1 cellular context compared by ENCODE assay signal in the genomic region with DNA sequence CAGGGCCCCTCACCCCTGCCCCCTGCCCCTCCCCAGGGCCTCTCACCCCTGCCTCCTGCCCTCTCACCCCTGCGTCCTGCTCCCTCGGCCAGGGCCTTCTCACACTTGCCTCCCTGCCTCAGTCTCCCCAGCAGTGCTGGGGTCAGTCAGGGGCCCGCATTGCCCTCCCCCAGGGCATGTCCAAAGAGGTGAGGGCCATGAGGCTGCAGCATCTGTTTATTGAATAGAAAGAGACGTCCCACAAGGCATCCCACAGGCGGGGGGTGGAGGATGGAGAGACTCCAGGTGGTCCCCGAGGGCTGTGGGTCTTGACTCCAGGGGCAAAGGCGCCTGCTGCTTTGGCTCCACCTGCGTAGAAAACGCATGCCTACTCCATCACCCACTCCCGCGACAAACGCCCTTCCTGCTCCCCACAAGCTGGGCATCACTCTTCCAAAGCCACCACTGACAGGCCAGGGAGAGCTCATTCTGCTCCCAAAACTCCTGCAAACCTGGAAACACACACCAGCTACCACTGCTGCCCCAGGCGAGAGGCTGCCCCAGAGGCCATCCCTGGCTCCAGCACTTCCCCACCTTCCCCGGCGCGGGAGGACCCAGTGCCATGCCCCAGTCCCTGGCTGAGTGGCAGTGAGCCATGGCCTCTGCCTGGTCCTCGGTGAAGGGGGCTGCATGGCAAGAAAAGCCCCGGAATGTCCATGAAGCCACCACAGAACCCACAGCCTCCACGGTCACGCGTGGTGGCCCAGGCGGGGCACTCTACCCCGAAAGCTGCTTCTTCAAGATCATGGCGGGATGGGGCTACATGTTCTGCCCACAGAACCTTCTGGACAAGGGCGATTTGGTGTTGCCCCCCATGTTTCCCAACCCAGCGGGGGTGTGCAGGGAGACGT.
TF ChIP-seq lines count a peak whose summit lies in the region.

No MANE protein-coding gene starts in this region.

TF ChIP-seq in H1, 55 proteins besides CTCF, POLR2A, EP300 and RAD21:
- TF ChIP-seq CREB1 (IDR thresholded peaks at IDR 0.05) (no peak), SP1 (IDR thresholded peaks at IDR 0.05; ENCODE audit: low read depth, low read length) (no peak), FOSL1 (IDR thresholded peaks at IDR 0.05; ENCODE audit: insufficient read depth, low read depth, low read length) (no peak), TEAD4 (IDR thresholded peaks at IDR 0.05; ENCODE audit: low read depth, low read length) (no peak), TAF7 (optimal IDR thresholded peaks at IDR 0.05; ENCODE audit: borderline replicate concordance, low read depth, low read length) (no peak), RNF2 (IDR thresholded peaks at IDR 0.05; ENCODE audit: borderline replicate concordance, low read depth, low read length, missing control alignments, poor library complexity, severe bottlenecking) (no peak), CBX5 (IDR thresholded peaks at IDR 0.05; ENCODE audit: low read depth, low read length) (no peak), KDM4A (IDR thresholded peaks at IDR 0.05; ENCODE audit: low read depth, low read length, severe bottlenecking) (no peak), TBP (IDR thresholded peaks at IDR 0.05; ENCODE audit: low read depth, low read length) (no peak), CBX8 (IDR thresholded peaks at IDR 0.05; ENCODE audit: borderline replicate concordance, low read depth, low read length) (no peak), POU5F1 (IDR thresholded peaks at IDR 0.05; ENCODE audit: low read depth, low read length) (no peak), HDAC6 (IDR thresholded peaks at IDR 0.05; ENCODE audit: low read depth, low read length) (no peak), RXRA (IDR thresholded peaks at IDR 0.05; ENCODE audit: insufficient read depth, low read depth, low read length) (no peak), CHD1 (IDR thresholded peaks at IDR 0.05; ENCODE audit: low read depth, low read length) (no peak), CHD2 (IDR thresholded peaks at IDR 0.05; ENCODE audit: low read length) (no peak), SAP30 (IDR thresholded peaks at IDR 0.05; ENCODE audit: insufficient read depth, insufficient replicate concordance, low read length) (no peak), BACH1 (IDR thresholded peaks at IDR 0.05; ENCODE audit: low read length) (no peak), BCL11A (IDR thresholded peaks at IDR 0.05; ENCODE audit: low read depth in 2 of 2, low read length in 2 of 2) (no peak), SUZ12 (IDR thresholded peaks at IDR 0.05; ENCODE audit: low read length) (no peak)
- TF ChIP-seq, protein P1, sequence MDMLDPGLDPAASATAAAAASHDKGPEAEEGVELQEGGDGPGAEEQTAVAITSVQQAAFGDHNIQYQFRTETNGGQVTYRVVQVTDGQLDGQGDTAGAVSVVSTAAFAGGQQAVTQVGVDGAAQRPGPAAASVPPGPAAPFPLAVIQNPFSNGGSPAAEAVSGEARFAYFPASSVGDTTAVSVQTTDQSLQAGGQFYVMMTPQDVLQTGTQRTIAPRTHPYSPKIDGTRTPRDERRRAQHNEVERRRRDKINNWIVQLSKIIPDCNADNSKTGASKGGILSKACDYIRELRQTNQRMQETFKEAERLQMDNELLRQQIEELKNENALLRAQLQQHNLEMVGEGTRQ (IDR thresholded peaks at IDR 0.05; ENCODE audit: low read length), result no peak
TF ChIP-seq in H1: peak in this region for 0.
